21 cellular contexts compared by ENCODE assay signal in genomic region chr4:158297866-158298265, GRCh38.
"Had no signal": no experiment of that assay in that cellular context is flagged by ENCODE, and none has a peak within 500 bp of the region (broad histone marks: within the 10 kb centered on the region; RNA-seq: fewer than 3 reads in every experiment).

No MANE protein-coding gene starts in this region.

- H3K27ac ChIP-seq: coronary artery, dorsolateral prefrontal cortex, esophagus muscularis mucosa, foreskin keratinocyte, gastroesophageal sphincter, heart left ventricle, hepatocyte, left lung, lower lobe of right lung had no signal

- H3K4me2 ChIP-seq: hepatocyte had no signal

- ATAC-seq: effector memory CD8-positive, alpha-beta T cell; foreskin keratinocyte; gastroesophageal sphincter; heart left ventricle; left cardiac atrium; left lung; left ventricle myocardium superior; lower lobe of right lung had no signal

- H3K4me3 Mint-ChIP-seq: effector memory CD8-positive, alpha-beta T cell had no signal

- H2AFZ ChIP-seq: hepatocyte had no signal

- H3K27ac Mint-ChIP-seq: effector memory CD8-positive, alpha-beta T cell had no signal

- H3K4me3 ChIP-seq: coronary artery, dorsolateral prefrontal cortex, esophagus muscularis mucosa, gastroesophageal sphincter, heart left ventricle, hepatocyte, left lung, lower lobe of right lung had no signal

- H3K4me1 ChIP-seq: esophagus muscularis mucosa, gastroesophageal sphincter, heart left ventricle, left lung, lower lobe of right lung had no signal

- H3K79me2 ChIP-seq: hepatocyte had no signal

- H3K27me3 ChIP-seq: dorsolateral prefrontal cortex, esophagus muscularis mucosa, foreskin keratinocyte, gastroesophageal sphincter, heart left ventricle, hepatocyte, left lung had no signal

- H3K9me3 ChIP-seq: lower lobe of right lung had no signal

- H3K36me3 ChIP-seq: esophagus muscularis mucosa, gastroesophageal sphincter, heart left ventricle, left lung, lower lobe of right lung had no signal

- FAIRE-seq: colon, endothelial cell of umbilical vein, frontal cortex, islet of Langerhans, keratinocyte had no signal

- H3K27me3 Mint-ChIP-seq: effector memory CD8-positive, alpha-beta T cell had no signal

- DNase-seq: dermis blood vessel endothelial cell; dorsolateral prefrontal cortex; effector CD8-positive, alpha-beta T cell; effector memory CD8-positive, alpha-beta T cell; foreskin keratinocyte; heart left ventricle; left cardiac atrium; left lung; left ventricle myocardium superior; lower lobe of right lung; mesenchymal stem cell; midbrain had no signal
